ENCODE assay signal across 8 cellular contexts in genomic region chr1:46489169-46489637, GRCh38. TPM values are rescaled to one million over a fixed set of nuclear protein-coding genes. Genes with fewer than 3 reads are reported as not detected.
A peak's percentile ranks its signal among the peaks of the same experiment; 100 is the strongest.
DNase-seq lines count a peak whose midpoint lies in the region; ATAC-seq, FAIRE-seq and TF ChIP-seq lines count a peak whose summit lies in the region.

No MANE protein-coding gene starts in this region.

- H3K4me1 Mint-ChIP-seq in activated naive CD8-positive, alpha-beta T cell (ENCODE audit: low read depth), result peaks cover 24% of the 10 kb centered on the region

- H4K20me1 ChIP-seq in SK-N-SH (ENCODE audit: insufficient read depth), result 0 out of 2 replicates have a peak, but pooled peaks cover 7% of the 10 kb centered on the region

- no peak overlapping the region for H2BK120ac ChIP-seq in mesenchymal stem cell (ENCODE audit: low read depth, low read length)

- H3K27ac Mint-ChIP-seq in activated naive CD8-positive, alpha-beta T cell, result no peak overlapping the region

- no peak overlapping the region for H3K9ac ChIP-seq in SK-N-SH
- no peak overlapping the region for H3K9ac ChIP-seq in mesenchymal stem cell (ENCODE audit: low read length)

- CTCF ChIA-PET in SK-N-SH (lab: Yijun Ruan, JAX), result interaction anchor here (2.2 to 5.5 kb wide), 4 partner anchors 10 to 43 kb away, joined by 6 to 43 read pairs (median 22); no protein-coding TSS in a partner anchor

- TF ChIP-seq CTCF in SK-N-SH (IDR thresholded peaks at IDR 0.05) (no peak), tibial artery (IDR thresholded peaks at IDR 0.05) (no peak)

- peak overlapping the region; percentile 85 for H3K4me3 Mint-ChIP-seq in activated naive CD8-positive, alpha-beta T cell

- H3K23ac ChIP-seq in mesenchymal stem cell (ENCODE audit: low read length in 2 of 2), result no peak overlapping the region

- no peaks in the 10 kb centered on the region for H3K36me3 Mint-ChIP-seq in activated naive CD8-positive, alpha-beta T cell

- no peak overlapping the region for H3K4ac ChIP-seq in mesenchymal stem cell (ENCODE audit: low read depth in 1 of 2, low read length in 2 of 2)

- H3K4me1 ChIP-seq in SK-N-SH (ENCODE audit: control insufficient read depth in 1 of 2, insufficient read depth in 2 of 2, low read depth in 1 of 2, low read length in 1 of 2), result peaks cover 0 to 5% of the 10 kb centered on the region in 2 experiments; a peak in 1 of 4 replicates
- peaks cover 17% of the 10 kb centered on the region for H3K4me1 ChIP-seq in mesenchymal stem cell (ENCODE audit: control insufficient read depth, insufficient read depth, low read depth, low read length)
- H3K4me1 ChIP-seq in tibial artery, result peaks cover 0 to 37% (median 21%) of the 10 kb centered on the region in 4 donors

- H3K4me3 ChIP-seq in SK-N-SH (ENCODE audit: low read depth in 2 of 2, low read length in 1 of 2) (peak overlapping the region; percentile 31 to 47; a peak in 2 of 4 replicates), mesenchymal stem cell (ENCODE audit: insufficient read depth in 1 of 2, low read depth in 1 of 2, low read length in 2 of 2) (no peak overlapping the region), tibial artery (peak overlapping the region; percentile 29 to 42)

- no peaks in the 10 kb centered on the region for H3K79me2 ChIP-seq in SK-N-SH (ENCODE audit: insufficient read depth)

- H3F3A ChIP-seq in SK-N-SH (replicated peaks; ENCODE audit: insufficient read depth), result no peaks in the 10 kb centered on the region

- H3K9me2 ChIP-seq in SK-N-SH, result no peaks in the 10 kb centered on the region

- no peaks in the 10 kb centered on the region for H3K79me1 ChIP-seq in mesenchymal stem cell (replicated peaks; ENCODE audit: low read length, poor library complexity, severe bottlenecking)

- no peak overlapping the region for H3K27ac ChIP-seq in SK-N-SH (ENCODE audit: low read depth in 2 of 2, low read length in 1 of 2)
- no peak overlapping the region for H3K27ac ChIP-seq in mesenchymal stem cell (ENCODE audit: low read length, poor library complexity, severe bottlenecking)
- H3K27ac ChIP-seq in tibial artery, result no peak overlapping the region

- intact Hi-C loops in tibial artery (cut with DNase I; ENCODE audit: low total_unique reads), result no loop called here

- no peak overlapping the region for H2BK5ac ChIP-seq in mesenchymal stem cell (ENCODE audit: low read depth, low read length, poor library complexity, severe bottlenecking)

- H3K14ac ChIP-seq in mesenchymal stem cell (ENCODE audit: low read length in 2 of 2), result no peak overlapping the region

- no peaks in the 10 kb centered on the region for H3K9me3 Mint-ChIP-seq in activated naive CD8-positive, alpha-beta T cell (ENCODE audit: low read depth)

- POLR2A ChIA-PET in SK-N-SH (lab: Yijun Ruan, JAX), result no interaction called here

- H4K8ac ChIP-seq in mesenchymal stem cell (ENCODE audit: low read length), result no peak overlapping the region

- FAIRE-seq in frontal cortex (lab: Jason Lieb, UNC), result no peak

- no peak overlapping the region for H2AFZ ChIP-seq in SK-N-SH (ENCODE audit: low read depth)
- no peak overlapping the region for H2AFZ ChIP-seq in mesenchymal stem cell (ENCODE audit: low read depth, low read length)

- no peak overlapping the region for H2AK5ac ChIP-seq in mesenchymal stem cell (ENCODE audit: low read length, severe bottlenecking)

- no peak overlapping the region for H4K91ac ChIP-seq in mesenchymal stem cell (ENCODE audit: low read length)

- H3K36me3 ChIP-seq in SK-N-SH (replicated peaks in 1 of 2; ENCODE audit: control insufficient read depth in 1 of 2, insufficient read depth in 2 of 2, low read length in 1 of 2) (no peaks in the 10 kb centered on the region), mesenchymal stem cell (ENCODE audit: control insufficient read depth in 1 of 2, insufficient read depth in 2 of 2, low read depth in 1 of 2, low read length in 2 of 2) (no peaks in the 10 kb centered on the region), tibial artery (no peaks in the 10 kb centered on the region)

- H3K9me3 ChIP-seq in SK-N-SH, result no peaks in the 10 kb centered on the region
- no peaks in the 10 kb centered on the region for H3K9me3 ChIP-seq in mesenchymal stem cell (ENCODE audit: control insufficient read depth, low read length)
- no peaks in the 10 kb centered on the region for H3K9me3 ChIP-seq in tibial artery

- 18% methylated on average over 28 of the region's 35 CpGs for WGBS in SK-N-SH (ENCODE audit: low lambda C conversion rate)
- 1% methylated on average over 34 of the region's 35 CpGs for whole genome bisulfite sequencing in mesenchymal stem cell

- ATAC-seq in SK-N-SH treated with all-trans-retinoic acid at 6 μM for 48 hours, result no peak

- peaks cover 54% of the 10 kb centered on the region for H3K27me3 Mint-ChIP-seq in activated naive CD8-positive, alpha-beta T cell

- TF ChIP-seq EP300 in SK-N-SH (IDR thresholded peaks at IDR 0.05; ENCODE audit: borderline replicate concordance in 1 of 2, low read depth in 1 of 2, low read length in 1 of 2), result no peak

- H2BK12ac ChIP-seq in mesenchymal stem cell (ENCODE audit: low read length in 2 of 2), result no peak overlapping the region

- DNase-seq in SK-N-SH (no peak), mesenchymal stem cell (no peak), tibial artery (no peak), NCI-H2171 (lab: John Stamatoyannopoulos, UW) (no peak), GM03348 (ENCODE audit: low spot score) (no peak), frontal cortex (ENCODE audit: low spot score in 2 of 2) (no peak)

- TF ChIP-seq RAD21 in SK-N-SH (IDR thresholded peaks at IDR 0.05; ENCODE audit: low read length), result no peak

- H3K4me2 ChIP-seq in SK-N-SH (peak overlapping the region; percentile 84; the same call in 1 of the 2 replicates), mesenchymal stem cell (ENCODE audit: low read length, poor library complexity, severe bottlenecking) (peak overlapping the region; percentile 25)

- no peak overlapping the region for H2BK15ac ChIP-seq in mesenchymal stem cell (ENCODE audit: low read depth, poor library complexity, severe bottlenecking)

- no peak overlapping the region for H3K18ac ChIP-seq in mesenchymal stem cell (ENCODE audit: low read depth in 1 of 2, low read length in 2 of 2)

- H3K27me3 ChIP-seq in SK-N-SH (ENCODE audit: insufficient read depth) (peaks cover 59% of the 10 kb centered on the region), mesenchymal stem cell (ENCODE audit: control insufficient read depth in 1 of 2, insufficient read depth in 1 of 2, low read length in 2 of 2) (peaks cover 96% of the 10 kb centered on the region in 2 experiments), tibial artery (peaks cover 0 to 100% of the 10 kb centered on the region in 2 donors)

TF ChIP-seq in SK-N-SH, 30 proteins besides CTCF, POLR2A, EP300 and RAD21 (continues in another document):
- TF ChIP-seq RXRA (IDR thresholded peaks at IDR 0.05; ENCODE audit: borderline replicate concordance, low read depth) (no peak), YY1 (IDR thresholded peaks at IDR 0.05; ENCODE audit: low read depth) (no peak), FOSL2 (IDR thresholded peaks at IDR 0.05; ENCODE audit: borderline replicate concordance, low read depth) (no peak), MXI1 (IDR thresholded peaks at IDR 0.05; ENCODE audit: low read depth, low read length) (no peak), GATA2 (CRISPR knock-in tag; IDR thresholded peaks at IDR 0.05) (no peak), RFX5 (IDR thresholded peaks at IDR 0.05; ENCODE audit: low read length) (no peak), SMC3 (IDR thresholded peaks at IDR 0.05; ENCODE audit: low read depth, low read length) (no peak), TAF1 (IDR thresholded peaks at IDR 0.05; ENCODE audit: borderline replicate concordance, low read depth, low read length) (no peak), NFIC (IDR thresholded peaks at IDR 0.05; ENCODE audit: borderline replicate concordance) (no peak), EZH2phosphoT487 (IDR thresholded peaks at IDR 0.05; ENCODE audit: borderline replicate concordance, low read depth) (no peak), TEAD4 (IDR thresholded peaks at IDR 0.05; ENCODE audit: borderline replicate concordance, insufficient read depth) (no peak)

TF ChIP-seq in SK-N-SH treated with all-trans-retinoic acid at 6 μM for 48 hours, 23 proteins besides CTCF, POLR2A, EP300 and RAD21:
- TF ChIP-seq PPARA (CRISPR knock-in tag; IDR thresholded peaks at IDR 0.05; ENCODE audit: borderline replicate concordance), result no peak

RNA-seq across cellular contexts. Expression of gene DMBX1, which starts 0.4 kb away (rescaled TPM):
- not detected in 2 replicates for polyA plus RNA-seq in SK-N-SH (2012; rRNA removed)
- 0.01 TPM in 1 of 2 replicates, not detected in the other for polyA plus RNA-seq in SK-N-SH (2012; cell fraction: cytosol; rRNA removed)
- not detected in 2 replicates for polyA plus RNA-seq in SK-N-SH (2012; cell fraction: nucleus; rRNA removed)
- polyA plus RNA-seq in mesenchymal stem cell (2013, experiment 1 of 2), result not detected
- polyA plus RNA-seq in mesenchymal stem cell (2013, experiment 2 of 2), result not detected
- not detected for total RNA-seq in frontal cortex

Comparison
In these comparisons a context has a peak if more than half of its experiments do, and no peak if none do; other contexts are left out.
1. H3K4me3 ChIP-seq: peak in SK-N-SH (2 of 2) and tibial artery (2 of 2); none in mesenchymal stem cell (0 of 2).